8 cellular contexts compared by ENCODE assay signal in the genomic region with DNA sequence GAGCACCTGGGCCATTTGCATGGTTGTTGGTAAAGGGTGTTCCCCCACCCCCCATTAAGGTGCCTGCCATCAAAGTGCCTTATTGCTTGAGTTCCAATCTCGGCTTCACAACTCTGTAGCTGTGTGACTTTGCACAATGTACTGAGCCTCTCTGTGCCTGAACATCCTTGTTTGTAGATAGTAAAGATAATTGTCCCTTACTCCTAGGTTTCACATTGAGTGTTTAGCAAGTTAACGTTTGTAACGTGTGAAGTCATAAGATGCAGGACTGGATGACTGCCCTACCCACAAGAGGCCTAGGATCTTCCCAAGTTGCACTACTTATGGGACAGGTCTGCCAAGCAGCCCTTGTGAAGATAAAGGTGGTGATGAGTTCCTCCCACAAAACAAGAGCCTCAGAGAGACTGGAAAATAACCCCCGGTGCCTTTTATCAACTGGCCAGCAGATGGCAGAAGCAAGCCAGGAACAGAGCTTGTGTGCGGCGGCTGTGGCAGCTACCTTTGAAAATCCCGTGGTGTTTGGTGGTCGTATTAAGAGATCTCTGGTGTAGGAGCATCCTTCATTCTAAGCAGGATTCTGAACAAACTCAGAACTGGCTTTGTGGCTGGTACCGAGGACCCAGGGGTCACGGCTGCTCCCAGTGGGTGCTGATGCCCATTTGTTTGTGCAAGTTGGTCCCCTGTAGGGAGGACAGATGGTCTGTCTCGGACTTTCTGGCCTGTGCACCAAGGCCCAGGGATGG.
DNase-seq lines count a peak whose midpoint lies in the region; ATAC-seq and TF ChIP-seq lines count a peak whose summit lies in the region.

No MANE protein-coding gene starts in this region.

- in situ Hi-C loops in HAP-1 (cut with MboI; ENCODE audit: low sequenced_read_pairs), result loop anchor here (10.0 kb wide), 1 partner anchor 1838 kb away; no protein-coding TSS in a partner anchor

- peak; percentile 86 for TF ChIP-seq CTCF in cardiac muscle cell (IDR thresholded peaks at IDR 0.05; ENCODE audit: low read depth, low read length)

- H3K4me1 ChIP-seq in HAP-1 (no peaks in the 10 kb centered on the region), cardiac muscle cell (ENCODE audit: low read depth) (peaks cover 8% of the 10 kb centered on the region)

- no peaks in the 10 kb centered on the region for H3K9me3 ChIP-seq in HAP-1
- no peaks in the 10 kb centered on the region for H3K9me3 ChIP-seq in cardiac muscle cell (ENCODE audit: low read depth)

- H3K27me3 Mint-ChIP-seq in activated naive CD8-positive, alpha-beta T cell treated with anti-CD3 and anti-CD28 coated beads for 36 hours, result peaks cover 6% of the 10 kb centered on the region

- H3K9me3 Mint-ChIP-seq in activated naive CD8-positive, alpha-beta T cell treated with anti-CD3 and anti-CD28 coated beads for 36 hours, result no peaks in the 10 kb centered on the region

- no peaks in the 10 kb centered on the region for H3K36me3 Mint-ChIP-seq in activated naive CD8-positive, alpha-beta T cell treated with anti-CD3 and anti-CD28 coated beads for 36 hours

- ATAC-seq in GM19328 (IDR thresholded peaks at IDR 0.05; ENCODE audit: unreplicated experiment), result no peak

- H3K36me3 ChIP-seq in HAP-1 (replicated peaks) (no peaks in the 10 kb centered on the region), cardiac muscle cell (no peaks in the 10 kb centered on the region)

- H3K4me3 Mint-ChIP-seq in activated naive CD8-positive, alpha-beta T cell treated with anti-CD3 and anti-CD28 coated beads for 36 hours, result peak overlapping the region; percentile 63

- H3K27ac ChIP-seq in cardiac muscle cell, result no peak overlapping the region

- DNase-seq in Daoy (ENCODE audit: low read depth) (peak; percentile 74), HAP-1 (ENCODE audit: low spot score in 2 of 2) (peak; percentile 40 to 63), NCI-H128 (lab: John Stamatoyannopoulos, UW; ENCODE audit: unreplicated experiment) (peak; percentile 66), SKM-1 treated with dmso at 0.1 percent for 144 hours (lab: John Stamatoyannopoulos, UW; ENCODE audit: unreplicated experiment) (peak; percentile 89), cardiac muscle cell (ENCODE audit: low read depth in 1 of 2, low spot score in 1 of 2) (peak; percentile 70 to 82), putamen (ENCODE audit: low spot score) (peak; percentile 68)
- peak; percentile 66 for DNase-seq in activated naive CD8-positive, alpha-beta T cell treated with anti-CD3 and anti-CD28 coated beads for 36 hours

- no peaks in the 10 kb centered on the region for H3K27me3 ChIP-seq in HAP-1 (ENCODE audit: low read depth)
- H3K27me3 ChIP-seq in cardiac muscle cell, result no peaks in the 10 kb centered on the region

- H3K4me3 ChIP-seq in HAP-1, result no peak overlapping the region
- no peak overlapping the region for H3K4me3 ChIP-seq in cardiac muscle cell

- peak overlapping the region; percentile 84 for H3K27ac Mint-ChIP-seq in activated naive CD8-positive, alpha-beta T cell treated with anti-CD3 and anti-CD28 coated beads for 36 hours

- peaks cover 37% of the 10 kb centered on the region for H3K4me1 Mint-ChIP-seq in activated naive CD8-positive, alpha-beta T cell treated with anti-CD3 and anti-CD28 coated beads for 36 hours
